Comparison of ENCODE assay signal across 14 cellular contexts in the genomic region with DNA sequence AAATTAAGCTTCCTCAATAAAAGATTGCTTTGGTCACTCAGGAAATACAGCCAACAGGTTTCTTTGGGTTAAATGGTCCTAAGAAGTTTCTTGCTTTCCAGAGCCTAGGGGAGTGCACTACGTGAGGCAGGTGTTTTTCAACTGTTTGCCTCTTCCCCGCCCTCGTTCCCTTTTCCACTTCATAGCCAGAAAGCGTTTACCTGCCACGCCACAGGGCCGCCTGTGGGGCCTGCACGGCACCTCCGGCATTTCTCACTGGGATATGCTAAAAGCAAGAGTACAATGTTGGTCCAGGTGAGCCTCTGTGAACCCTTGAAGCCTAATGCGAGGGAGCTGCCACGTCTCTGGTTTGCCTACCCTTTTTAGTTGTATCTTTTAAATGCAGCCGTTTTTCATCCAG.
DNase-seq lines count a peak whose midpoint lies in the region; ATAC-seq and TF ChIP-seq lines count a peak whose summit lies in the region.
"Had no signal": no experiment of that assay in that cellular context is flagged by ENCODE, and none has a peak within 500 bp of the region (broad histone marks: within the 10 kb centered on the region; RNA-seq: fewer than 3 reads in every experiment).

No MANE protein-coding gene starts in this region.

- POLR2A ChIA-PET in T-cell (lab: Charles Lee) = no interaction called here

- H3K27me3 Mint-ChIP-seq in T-cell = no peaks in the 10 kb centered on the region
- H3K27me3 Mint-ChIP-seq in activated naive CD8-positive, alpha-beta T cell = no peaks in the 10 kb centered on the region
- H3K27me3 Mint-ChIP-seq in nephron (ENCODE audit: low read depth) = no peaks in the 10 kb centered on the region
- H3K27me3 Mint-ChIP-seq: IgD-negative memory B cell had no signal

- H3K4me3 Mint-ChIP-seq in T-cell = peak overlapping the region; percentile 41 to 63 (median 61)
- H3K4me3 Mint-ChIP-seq in activated naive CD8-positive, alpha-beta T cell = peak overlapping the region; percentile 80
- no peak overlapping the region for H3K4me3 Mint-ChIP-seq in nephron

- ATAC-seq in T-cell (replicated peaks in 1 of 4) (peak; percentile 12 to 38 (median 22)), GM18505 (IDR thresholded peaks at IDR 0.05; ENCODE audit: unreplicated experiment) (no peak)
- ATAC-seq: upper lobe of right lung had no signal

- in situ Hi-C loops in GM13976 (cut with MboI; ENCODE audit: low sequenced_read_pairs, unreplicated experiment) = no loop called here

- no peak for TF ChIP-seq POLR2A in GM18505 (IDR thresholded peaks at IDR 0.05; ENCODE audit: borderline replicate concordance, extremely low read depth, insufficient read depth, insufficient read length)

- H3K9me3 Mint-ChIP-seq in T-cell (no peaks in the 10 kb centered on the region), nephron (no peaks in the 10 kb centered on the region)
- H3K9me3 Mint-ChIP-seq in activated naive CD8-positive, alpha-beta T cell (ENCODE audit: low read depth) = no peaks in the 10 kb centered on the region
- H3K9me3 Mint-ChIP-seq: IgD-negative memory B cell had no signal

- H3K36me3 Mint-ChIP-seq in T-cell (no peaks in the 10 kb centered on the region), nephron (ENCODE audit: low read depth) (peaks cover 72% of the 10 kb centered on the region)
- no peaks in the 10 kb centered on the region for H3K36me3 Mint-ChIP-seq in activated naive CD8-positive, alpha-beta T cell

- H3K4me1 Mint-ChIP-seq in T-cell = peaks cover 41 to 58% (median 47%) of the 10 kb centered on the region in 3 donors
- H3K4me1 Mint-ChIP-seq in activated naive CD8-positive, alpha-beta T cell (ENCODE audit: low read depth) = peaks cover 58% of the 10 kb centered on the region
- H3K4me1 Mint-ChIP-seq in nephron = peaks cover 86% of the 10 kb centered on the region

- CTCF ChIA-PET in T-cell (lab: Charles Lee) = interaction anchor here (0.7 to 1.6 kb wide), 5 partner anchors 8 to 235 kb away, joined by 3 to 7 read pairs (median 3); no protein-coding TSS in a partner anchor

- H3K27ac Mint-ChIP-seq in T-cell (peak overlapping the region; percentile 93 to 97), nephron (peak overlapping the region in 2 of 3 experiments; percentile 40 to 98)
- H3K27ac Mint-ChIP-seq in activated naive CD8-positive, alpha-beta T cell = peak overlapping the region; percentile 94

- no peak for TF ChIP-seq CTCF in nephron (IDR thresholded peaks at IDR 0.05; ENCODE audit: unreplicated experiment in 3 of 3)
- TF ChIP-seq CTCF in GM13976 (IDR thresholded peaks at IDR 0.05; ENCODE audit: borderline replicate concordance, control extremely low read depth, extremely low read depth, insufficient read depth, missing control alignments) = no peak

- no peaks in the 10 kb centered on the region; the same call in none of the 2 replicates for H3K36me3 ChIP-seq in H7 (replicated peaks; ENCODE audit: control insufficient read depth, insufficient read depth, low read length)

- no peak overlapping the region for H3K4me3 ChIP-seq in H7 (ENCODE audit: insufficient read depth, low read depth, low read length)
- H3K4me3 ChIP-seq: left ventricle myocardium inferior, upper lobe of right lung had no signal

- no peaks in the 10 kb centered on the region for H3K27me3 ChIP-seq in H7 (ENCODE audit: control insufficient read depth, insufficient read depth, low read length)
- H3K27me3 ChIP-seq: upper lobe of right lung had no signal

- DNase-seq in NCI-H748 (lab: John Stamatoyannopoulos, UW; ENCODE audit: unreplicated experiment) = peak; percentile 45
- no peak for DNase-seq in NCI-H748 treated with DMSO at 0.1 percent for 48 hours (lab: John Stamatoyannopoulos, UW)
- peak in 17 of 34 experiments; percentile 2 to 44 (median 18) for DNase-seq in T-cell
- no peak for DNase-seq in GM13976 (ENCODE audit: low spot score)
- no peak for DNase-seq in H7
- DNase-seq: Calu3, left ventricle myocardium inferior, NCI-H1048, NCI-H2171 treated with DMSO at 0.1 percent for 48 hours, upper lobe of right lung had no signal

Comparison
In these comparisons a context has a peak if more than half of its experiments do, and no peak if none do; other contexts are left out.
1. H3K4me3 Mint-ChIP-seq: peak in T-cell (3 of 3) and activated naive CD8-positive, alpha-beta T cell (single experiment); none in nephron (0 of 3).
2. Peak in every context shown above with its lines, with median percentiles within 50 percentile points of each other: H3K27ac Mint-ChIP-seq.